ENCODE assay signal across 8 cellular contexts in the genomic region with DNA sequence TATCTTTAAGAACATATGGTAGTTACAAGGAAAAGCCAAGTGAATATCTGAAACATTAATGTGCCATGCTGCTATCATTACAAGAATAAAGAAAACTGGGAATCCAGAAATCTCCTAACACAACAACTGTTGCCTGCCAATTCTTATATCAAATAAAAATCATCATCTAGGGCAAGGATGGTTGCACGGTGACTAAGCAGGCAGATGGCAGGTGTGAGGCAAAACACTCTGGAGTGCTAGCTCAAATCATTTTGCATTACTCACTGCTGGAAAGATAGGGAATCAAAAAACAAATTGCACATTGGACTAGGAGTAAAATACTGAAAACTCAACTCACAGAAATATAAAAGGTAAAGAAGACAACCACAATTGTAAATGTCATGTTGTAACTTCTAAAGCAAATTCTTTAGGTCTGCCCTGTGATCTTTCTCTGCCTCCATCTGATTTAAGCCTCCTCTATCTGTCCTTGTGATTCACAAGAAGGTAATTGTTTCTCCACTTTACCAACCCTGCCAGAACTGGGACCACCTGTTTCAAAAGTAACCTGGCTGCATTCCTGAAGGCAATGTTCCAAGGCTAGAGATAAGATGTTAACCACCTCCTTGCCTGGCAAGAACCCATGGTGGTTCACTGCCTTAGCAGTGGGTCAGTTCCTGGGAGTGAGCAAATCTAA. TPM values are rescaled to one million over a fixed set of nuclear protein-coding genes. Genes with fewer than 3 reads are reported as not detected.
DNase-seq lines count a peak whose midpoint lies in the region; ATAC-seq and TF ChIP-seq lines count a peak whose summit lies in the region.

No MANE protein-coding gene starts in this region.

- no peaks in the 10 kb centered on the region for H3K27me3 ChIP-seq in Peyer's patch

- peak; percentile 15 for DNase-seq in SIG-M5 treated with dmso at 0.1 percent for 504 hours (lab: John Stamatoyannopoulos, UW; ENCODE audit: unreplicated experiment)
- no peak for DNase-seq in SIG-M5 (lab: John Stamatoyannopoulos, UW)
- DNase-seq in Peyer's patch = peak in 1 of 3 donors; percentile 53
- peak; percentile 50 for DNase-seq in iPS-NIHi11 (ENCODE audit: low spot score)
- DNase-seq in type B pancreatic cell (ENCODE audit: extremely low spot score, unreplicated experiment) = no peak
- DNase-seq in activated gamma-delta T cell treated with Interleukin-2 at 50 U/mL for 16 hours = no peak
- no peak for DNase-seq in DMS114 treated with DMSO at 0.1 percent for 48 hours (lab: John Stamatoyannopoulos, UW; ENCODE audit: unreplicated experiment)
- DNase-seq in activated T-cell treated with anti-CD3 and anti-CD28 coated beads, Interleukin-2, amount 50 U/mL, for 4 hours = no peak

- H3K36me3 ChIP-seq in Peyer's patch = no peaks in the 10 kb centered on the region

- H3K4me3 Mint-ChIP-seq in type B pancreatic cell = peak overlapping the region; percentile 77
- no peak overlapping the region for H3K4me3 Mint-ChIP-seq in activated T-cell treated with anti-CD3 and anti-CD28 coated beads, Interleukin-2, amount 50 U/mL, for 4 hours

- H3K36me3 Mint-ChIP-seq in type B pancreatic cell = no peaks in the 10 kb centered on the region
- H3K36me3 Mint-ChIP-seq in activated T-cell treated with anti-CD3 and anti-CD28 coated beads, Interleukin-2, amount 50 U/mL, for 4 hours (ENCODE audit: insufficient read depth) = no peaks in the 10 kb centered on the region

- ATAC-seq in activated T-cell treated with anti-CD3 and anti-CD28 coated beads, Interleukin-2, amount 50 U/mL, for 4 hours = no peak

- peak overlapping the region in 1 of 4 donors; percentile 47 for H3K4me3 ChIP-seq in Peyer's patch

- H3K4me1 Mint-ChIP-seq in type B pancreatic cell (ENCODE audit: unreplicated experiment) = peaks cover 27% of the 10 kb centered on the region
- no peaks in the 10 kb centered on the region for H3K4me1 Mint-ChIP-seq in activated T-cell treated with anti-CD3 and anti-CD28 coated beads, Interleukin-2, amount 50 U/mL, for 4 hours (ENCODE audit: low read depth)

- no peak for TF ChIP-seq POLR2A in Peyer's patch (IDR thresholded peaks at IDR 0.05)

- peak overlapping the region; percentile 93 for H3K27ac Mint-ChIP-seq in type B pancreatic cell

- no peaks in the 10 kb centered on the region for H3K9me3 ChIP-seq in Peyer's patch

- H3K9me3 Mint-ChIP-seq in type B pancreatic cell = peaks cover 4% of the 10 kb centered on the region
- H3K9me3 Mint-ChIP-seq in activated T-cell treated with anti-CD3 and anti-CD28 coated beads, Interleukin-2, amount 50 U/mL, for 4 hours = no peaks in the 10 kb centered on the region

- peak overlapping the region in 3 of 4 donors; percentile 18 to 48 (median 20) for H3K27ac ChIP-seq in Peyer's patch

- H3K4me1 ChIP-seq in Peyer's patch = no peaks in the 10 kb centered on the region

- TF ChIP-seq CTCF in Peyer's patch (IDR thresholded peaks at IDR 0.05) (peak in 3 of 6 experiments; percentile 9 to 20 (median 13)), type B pancreatic cell (conservative IDR thresholded peaks at IDR 0.05) (no peak)

- H3K27me3 Mint-ChIP-seq in type B pancreatic cell = no peaks in the 10 kb centered on the region
- H3K27me3 Mint-ChIP-seq in activated T-cell treated with anti-CD3 and anti-CD28 coated beads, Interleukin-2, amount 50 U/mL, for 4 hours (ENCODE audit: low read depth) = no peaks in the 10 kb centered on the region

RNA-seq across cellular contexts. Expression of a gene that starts 33.0 kb away (rescaled TPM):
- total RNA-seq in Peyer's patch (1 to 10 TPM in 3 of 4 donors, under 1 TPM in 1; 0.88 to 5.0 (median 2.0) TPM), type B pancreatic cell (ENCODE audit: low replicate concordance) (8.8 and 11.3 TPM in 2 replicates)
- under 1 TPM; 0.11 to 0.21 (median 0.18) TPM for total RNA-seq in activated T-cell treated with anti-CD3 and anti-CD28 coated beads, Interleukin-2, amount 50 U/mL, for 4 hours

Comparison
In these comparisons a context has a peak if more than half of its experiments do, and no peak if none do; other contexts are left out.
1. DNase-seq: peak in SIG-M5 treated with dmso at 0.1 percent for 504 hours (single experiment) and iPS-NIHi11 (single experiment); none in SIG-M5 (single experiment), type B pancreatic cell (single experiment), activated gamma-delta T cell treated with Interleukin-2 at 50 U/mL for 16 hours (single experiment), DMS114 treated with DMSO at 0.1 percent for 48 hours (single experiment) and activated T-cell treated with anti-CD3 and anti-CD28 coated beads, Interleukin-2, amount 50 U/mL, for 4 hours (single experiment).